ENCODE assay signal across 1 cellular context in the genomic region with DNA sequence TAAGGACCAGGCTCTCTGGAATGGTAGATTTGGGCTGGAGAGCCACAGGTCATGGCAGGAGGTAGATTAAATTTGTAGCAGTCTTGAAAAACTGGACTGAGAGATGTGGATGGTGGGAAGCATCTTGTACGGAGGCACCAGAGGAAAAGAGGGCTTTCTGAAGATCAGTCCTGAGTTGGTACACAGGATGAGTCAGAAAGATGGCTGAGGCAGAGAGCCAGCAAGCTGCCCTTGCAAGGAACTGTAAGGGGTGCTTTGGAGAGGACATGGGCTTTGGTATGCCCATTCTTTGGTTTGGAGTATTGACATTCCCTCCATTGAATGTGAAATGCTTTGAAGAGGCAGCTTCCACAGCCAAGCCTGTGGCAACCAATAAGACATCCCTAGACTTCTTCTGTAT.
TF ChIP-seq lines count a peak whose summit lies in the region.

No MANE protein-coding gene starts in this region.

TF ChIP-seq in IMR-90, 13 proteins besides CTCF, POLR2A, EP300 and RAD21 (continued from another document):
- TF ChIP-seq, protein P1, sequence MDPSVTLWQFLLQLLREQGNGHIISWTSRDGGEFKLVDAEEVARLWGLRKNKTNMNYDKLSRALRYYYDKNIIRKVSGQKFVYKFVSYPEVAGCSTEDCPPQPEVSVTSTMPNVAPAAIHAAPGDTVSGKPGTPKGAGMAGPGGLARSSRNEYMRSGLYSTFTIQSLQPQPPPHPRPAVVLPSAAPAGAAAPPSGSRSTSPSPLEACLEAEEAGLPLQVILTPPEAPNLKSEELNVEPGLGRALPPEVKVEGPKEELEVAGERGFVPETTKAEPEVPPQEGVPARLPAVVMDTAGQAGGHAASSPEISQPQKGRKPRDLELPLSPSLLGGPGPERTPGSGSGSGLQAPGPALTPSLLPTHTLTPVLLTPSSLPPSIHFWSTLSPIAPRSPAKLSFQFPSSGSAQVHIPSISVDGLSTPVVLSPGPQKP (IDR thresholded peaks at IDR 0.05; ENCODE audit: borderline replicate concordance, low read depth, low read length) = no peak
- no peak for TF ChIP-seq RFX5 (IDR thresholded peaks at IDR 0.05; ENCODE audit: low read depth, low read length)
- no peak for TF ChIP-seq MXI1 (IDR thresholded peaks at IDR 0.05; ENCODE audit: borderline replicate concordance, low read depth, low read length)
- TF ChIP-seq CEBPB (IDR thresholded peaks at IDR 0.05; ENCODE audit: low read depth, low read length) = no peak
- TF ChIP-seq NFE2L2 (IDR thresholded peaks at IDR 0.05; ENCODE audit: low read depth, low read length) = no peak
- no peak for TF ChIP-seq RCOR1 (IDR thresholded peaks at IDR 0.05; ENCODE audit: insufficient replicate concordance, low read length)
- no peak for TF ChIP-seq FOS (IDR thresholded peaks at IDR 0.05; ENCODE audit: low read depth, low read length)
- no peak for TF ChIP-seq MAZ (IDR thresholded peaks at IDR 0.05; ENCODE audit: borderline replicate concordance, low read depth, low read length)
